ENCODE assay signal across 1 cellular context in the genomic region with DNA sequence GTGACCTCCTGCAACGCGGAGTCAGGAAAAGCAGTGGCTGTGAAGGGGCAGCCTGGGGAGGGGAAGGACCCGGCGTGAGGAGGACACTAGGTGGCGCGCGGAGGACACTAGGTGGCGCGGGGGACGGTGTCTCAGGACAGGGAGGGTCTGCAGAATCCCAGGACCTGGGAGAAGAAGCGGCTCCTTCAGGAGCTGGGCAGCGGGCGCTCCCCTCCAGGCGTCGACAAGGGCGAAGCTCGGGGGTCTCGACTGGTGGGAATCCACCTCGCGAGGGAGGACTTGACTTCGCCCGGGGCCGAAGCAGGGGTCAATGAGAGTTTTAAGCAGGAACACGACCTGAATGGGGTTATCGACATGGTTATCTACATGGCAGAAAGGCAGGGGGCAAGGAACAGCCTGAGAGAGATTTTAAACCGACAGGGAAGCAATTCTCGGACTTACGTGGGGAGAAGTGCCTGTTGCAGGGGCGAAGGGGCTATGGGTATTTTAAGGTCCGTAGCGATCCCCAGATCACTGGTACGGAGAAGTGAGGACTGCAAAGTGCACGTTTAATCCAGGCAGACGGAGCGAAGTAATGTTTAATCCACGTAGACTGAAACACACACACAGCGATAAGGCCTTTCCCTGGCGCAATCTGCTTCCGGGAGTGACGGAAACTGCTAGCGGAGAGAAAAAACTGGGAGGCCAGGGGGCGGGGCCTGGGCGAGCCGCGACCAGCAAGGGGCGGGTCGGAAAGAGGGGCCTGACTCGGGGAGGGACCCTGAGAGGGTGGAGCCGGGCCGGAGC.
TF ChIP-seq lines count a peak whose summit lies in the region.

TSS of gene ZNF616 (minus strand) at position 648 of the 786 bp plus-strand sequence. CDS start 9,426 bp downstream, outside the sequence.

TF ChIP-seq in HepG2, 621 proteins besides CTCF, POLR2A, EP300 and RAD21 (continued from another document and continues in another):
- TF ChIP-seq TFE3 (CRISPR knock-in tag; IDR thresholded peaks at IDR 0.05): 0 out of 2 replicates have a peak, but pooled peaks have one; percentile 34
- no peak for TF ChIP-seq AFF4 (CRISPR knock-in tag; IDR thresholded peaks at IDR 0.05)
- TF ChIP-seq SRY (CRISPR knock-in tag; IDR thresholded peaks at IDR 0.05): no peak
- TF ChIP-seq THAP8 (CRISPR knock-in tag; IDR thresholded peaks at IDR 0.05; ENCODE audit: borderline replicate concordance): no peak
- TF ChIP-seq ATF7 (IDR thresholded peaks at IDR 0.05): no peak
- TF ChIP-seq ATF7 (CRISPR knock-in tag; IDR thresholded peaks at IDR 0.05): peak; percentile 43
- TF ChIP-seq FOXK2 (IDR thresholded peaks at IDR 0.05): no peak
- TF ChIP-seq ZNF331 (CRISPR knock-in tag; IDR thresholded peaks at IDR 0.05): peak; percentile 15; the same call in 1 of the 2 replicates
- no peak for TF ChIP-seq FUBP1 (CRISPR knock-in tag; IDR thresholded peaks at IDR 0.05; ENCODE audit: borderline replicate concordance)
- TF ChIP-seq PAX8 (CRISPR knock-in tag; IDR thresholded peaks at IDR 0.05; ENCODE audit: borderline replicate concordance): 0 out of 2 replicates have a peak, but pooled peaks have one; percentile 64
- peak; percentile 99 for TF ChIP-seq ZNF512B (CRISPR knock-in tag; IDR thresholded peaks at IDR 0.05; ENCODE audit: borderline replicate concordance)
- no peak for TF ChIP-seq EEA1 (CRISPR knock-in tag; IDR thresholded peaks at IDR 0.05; ENCODE audit: borderline replicate concordance)
- TF ChIP-seq GATAD2A (CRISPR knock-in tag; IDR thresholded peaks at IDR 0.05): 0 out of 2 replicates have a peak, but pooled peaks have one; percentile 32
- TF ChIP-seq ARNTL (CRISPR knock-in tag; IDR thresholded peaks at IDR 0.05): 0 out of 2 replicates have a peak, but pooled peaks have one; percentile 31
- TF ChIP-seq ZBTB8A (CRISPR knock-in tag; IDR thresholded peaks at IDR 0.05; ENCODE audit: borderline replicate concordance, low read depth): 0 out of 2 replicates have a peak, but pooled peaks have one; percentile 50
- no peak; the same call in 1 of the 2 replicates for TF ChIP-seq ZBTB46 (CRISPR knock-in tag; IDR thresholded peaks at IDR 0.05; ENCODE audit: borderline replicate concordance)
- TF ChIP-seq HMGA1 (CRISPR knock-in tag; conservative IDR thresholded peaks at IDR 0.05): no peak
- TF ChIP-seq NFRKB (IDR thresholded peaks at IDR 0.05): no peak
- no peak for TF ChIP-seq ZNF768 (CRISPR knock-in tag; IDR thresholded peaks at IDR 0.05)
- TF ChIP-seq RFX5 (IDR thresholded peaks at IDR 0.05; ENCODE audit: low read depth, low read length): no peak
- no peak for TF ChIP-seq HNRNPUL1 (IDR thresholded peaks at IDR 0.05; ENCODE audit: low read depth, low read length)
- TF ChIP-seq ZNF33A (CRISPR knock-in tag; IDR thresholded peaks at IDR 0.05; ENCODE audit: borderline replicate concordance): 0 out of 2 replicates have a peak, but pooled peaks have one; percentile 31
- no peak for TF ChIP-seq HDAC6 (IDR thresholded peaks at IDR 0.05; ENCODE audit: low read depth, low read length)
- TF ChIP-seq PLRG1 (conservative IDR thresholded peaks at IDR 0.05): no peak
- no peak for TF ChIP-seq TBX3 (IDR thresholded peaks at IDR 0.05; ENCODE audit: borderline replicate concordance)
- peak; percentile 83 for TF ChIP-seq MAZ (IDR thresholded peaks at IDR 0.05; ENCODE audit: borderline replicate concordance, low read depth, low read length)
- peak; percentile 60 for TF ChIP-seq MAZ (CRISPR knock-in tag; IDR thresholded peaks at IDR 0.05; ENCODE audit: low read depth)
- TF ChIP-seq NFIC (IDR thresholded peaks at IDR 0.05; ENCODE audit: low read length): no peak
- peak; percentile 54 for TF ChIP-seq ETV5 (CRISPR knock-in tag; IDR thresholded peaks at IDR 0.05; ENCODE audit: borderline replicate concordance)
- no peak for TF ChIP-seq SRSF4 (IDR thresholded peaks at IDR 0.05; ENCODE audit: low read depth, low read length, poor library complexity, severe bottlenecking)
- no peak for TF ChIP-seq ZNF484 (CRISPR knock-in tag; IDR thresholded peaks at IDR 0.05; ENCODE audit: borderline replicate concordance, low read depth)
- no peak for TF ChIP-seq ZKSCAN8 (CRISPR knock-in tag; IDR thresholded peaks at IDR 0.05; ENCODE audit: borderline replicate concordance)
- TF ChIP-seq GRHL1 (CRISPR knock-in tag; conservative IDR thresholded peaks at IDR 0.05): no peak
